ENCODE assay signal across 8 cellular contexts in genomic region chr19:23273022-23273593, GRCh38. TPM values are rescaled to one million over a fixed set of nuclear protein-coding genes. Genes with fewer than 3 reads are reported as not detected.
A peak's percentile ranks its signal among the peaks of the same experiment; 100 is the strongest.
DNase-seq lines count a peak whose midpoint lies in the region; ATAC-seq, FAIRE-seq and TF ChIP-seq lines count a peak whose summit lies in the region.

No MANE protein-coding gene starts in this region.

- H2AFZ ChIP-seq in astrocyte (ENCODE audit: low read depth, low read length) = peak overlapping the region; percentile 100
- H2AFZ ChIP-seq in keratinocyte (ENCODE audit: control insufficient read depth, low read length) = peak overlapping the region; percentile 100

- H3K79me2 ChIP-seq in astrocyte (ENCODE audit: insufficient read depth, low read length) = no peaks in the 10 kb centered on the region
- no peaks in the 10 kb centered on the region for H3K79me2 ChIP-seq in keratinocyte (ENCODE audit: control insufficient read depth, insufficient read depth, low read length)

- H3K4me1 ChIP-seq in BE2C (no peaks in the 10 kb centered on the region), astrocyte (ENCODE audit: insufficient read depth, low read length) (no peaks in the 10 kb centered on the region), keratinocyte (ENCODE audit: control insufficient read depth, extremely low read depth, insufficient read depth, low read length) (peaks cover 3% of the 10 kb centered on the region), stomach smooth muscle (ENCODE audit: control insufficient read depth, insufficient read depth, low read length) (no peaks in the 10 kb centered on the region)

- FAIRE-seq in astrocyte (lab: Jason Lieb, UNC) (no peak), keratinocyte (lab: Jason Lieb, UNC) (no peak), frontal cortex (lab: Jason Lieb, UNC) (no peak)

- H3K27me3 Mint-ChIP-seq in astrocyte (ENCODE audit: low read depth, unreplicated experiment) = no peaks in the 10 kb centered on the region

- TF ChIP-seq CTCF in BE2C (IDR thresholded peaks at IDR 0.05; ENCODE audit: low read depth, low read length) = no peak
- TF ChIP-seq CTCF in astrocyte (IDR thresholded peaks at IDR 0.05; ENCODE audit: insufficient read depth, low read depth, low read length) = no peak
- TF ChIP-seq CTCF in keratinocyte (optimal IDR thresholded peaks at IDR 0.05 in 1 of 3, IDR thresholded peaks at IDR 0.05 in 1 of 3, conservative IDR thresholded peaks at IDR 0.05 in 1 of 3; ENCODE audit: extremely low read depth in 1 of 3, insufficient read depth in 2 of 3, low read length in 3 of 3) = no peak

- H3K4me2 ChIP-seq in astrocyte (ENCODE audit: low read length) (peak overlapping the region; percentile 91), keratinocyte (ENCODE audit: control insufficient read depth, extremely low read depth, insufficient read depth, low read depth, low read length) (peak overlapping the region; percentile 73)

- H3K4me3 ChIP-seq in BE2C (ENCODE audit: low read depth, low read length) (peak overlapping the region; percentile 92), astrocyte (ENCODE audit: insufficient read depth, low read depth, low read length) (peak overlapping the region; percentile 95), keratinocyte (ENCODE audit: control insufficient read depth in 2 of 3, extremely low read depth in 1 of 3, insufficient read depth in 2 of 3, low read depth in 1 of 3, low read length in 3 of 3) (peak overlapping the region; percentile 88 to 97 (median 89)), stomach smooth muscle (ENCODE audit: low read length in 2 of 2) (peak overlapping the region; percentile 78 to 98)

- peak overlapping the region; percentile 95 for H3K4me3 Mint-ChIP-seq in astrocyte (ENCODE audit: unreplicated experiment)

- peak overlapping the region; percentile 77 for H3K27ac Mint-ChIP-seq in astrocyte (ENCODE audit: unreplicated experiment)

- H3K36me3 ChIP-seq in BE2C (peaks cover 21% of the 10 kb centered on the region), astrocyte (ENCODE audit: insufficient read depth, low read length) (no peaks in the 10 kb centered on the region), keratinocyte (ENCODE audit: control insufficient read depth in 2 of 2, extremely low read depth in 1 of 2, insufficient read depth in 2 of 2, low read length in 2 of 2) (no peaks in the 10 kb centered on the region), stomach smooth muscle (ENCODE audit: control insufficient read depth in 2 of 2, insufficient read depth in 2 of 2, low read length in 2 of 2) (no peaks in the 10 kb centered on the region)

- dilution Hi-C loops in keratinocyte (cut with MboI; ENCODE audit: extremely low pct_ligation_motif_present, low sequenced_read_pairs) = no loop called here

- H3K27me3 ChIP-seq in BE2C = no peaks in the 10 kb centered on the region
- H3K27me3 ChIP-seq in astrocyte (ENCODE audit: insufficient read depth, low read length) = no peaks in the 10 kb centered on the region
- no peaks in the 10 kb centered on the region for H3K27me3 ChIP-seq in keratinocyte (ENCODE audit: control insufficient read depth, extremely low read depth, insufficient read depth, low read length)
- H3K27me3 ChIP-seq in stomach smooth muscle (ENCODE audit: control insufficient read depth in 1 of 2, insufficient read depth in 2 of 2, low read length in 2 of 2) = no peaks in the 10 kb centered on the region

- peaks cover 10% of the 10 kb centered on the region for H3K36me3 Mint-ChIP-seq in astrocyte (ENCODE audit: low read depth, unreplicated experiment)

- DNase-seq in BE2C = no peak
- no peak for DNase-seq in astrocyte (ENCODE audit: low read depth)
- no peak for DNase-seq in keratinocyte (ENCODE audit: low read depth, low spot score)
- no peak for DNase-seq in frontal cortex (ENCODE audit: low spot score in 2 of 2)

- no peaks in the 10 kb centered on the region for H3K9me1 ChIP-seq in keratinocyte (ENCODE audit: control insufficient read depth, extremely low read depth, insufficient read depth, low read length)

- H3K9ac ChIP-seq in astrocyte (ENCODE audit: low read length) (peak overlapping the region; percentile 89), keratinocyte (ENCODE audit: control insufficient read depth, extremely low read depth, insufficient read depth, low read length) (peak overlapping the region; percentile 86), stomach smooth muscle (ENCODE audit: low read length in 2 of 2) (peak overlapping the region; percentile 70 to 90)

- H3K9me3 ChIP-seq in BE2C (no peaks in the 10 kb centered on the region), astrocyte (ENCODE audit: insufficient read depth, low read depth, low read length) (no peaks in the 10 kb centered on the region), keratinocyte (ENCODE audit: control insufficient read depth, low read depth, low read length) (no peaks in the 10 kb centered on the region), stomach smooth muscle (ENCODE audit: control insufficient read depth in 2 of 2, low read length in 2 of 2) (no peaks in the 10 kb centered on the region)

- no peaks in the 10 kb centered on the region for H3K4me1 Mint-ChIP-seq in astrocyte (ENCODE audit: low read depth, unreplicated experiment)

- H4K20me1 ChIP-seq in astrocyte (ENCODE audit: insufficient read depth, low read length) (no peaks in the 10 kb centered on the region), keratinocyte (ENCODE audit: control insufficient read depth, extremely low read depth, insufficient read depth, low read length) (no peaks in the 10 kb centered on the region)

- H3K9me3 Mint-ChIP-seq in astrocyte (ENCODE audit: unreplicated experiment) = peaks cover 7% of the 10 kb centered on the region

- H3K27ac ChIP-seq in astrocyte (ENCODE audit: low read depth, low read length) (no peak overlapping the region), keratinocyte (ENCODE audit: control insufficient read depth, insufficient read depth, low read length) (peak overlapping the region; percentile 72), stomach smooth muscle (ENCODE audit: low read length) (peak overlapping the region; percentile 55)

- ATAC-seq in HG03354 (IDR thresholded peaks at IDR 0.05; ENCODE audit: poor library complexity, severe bottlenecking, unreplicated experiment) = peak; percentile 6
- ATAC-seq in GM21825 (IDR thresholded peaks at IDR 0.05; ENCODE audit: unreplicated experiment) = no peak
- no peak for ATAC-seq in GM19463 (IDR thresholded peaks at IDR 0.05; ENCODE audit: unreplicated experiment)

RNA-seq across cellular contexts. Expression of gene ZNF724, which starts 22.9 kb away (rescaled TPM):
- polyA plus RNA-seq in BE2C (2012; ENCODE audit: insufficient read depth, insufficient read length, low read depth) = 0.48 TPM
- total RNA-seq in astrocyte (4.0 and 6.1 TPM in 2 replicates), frontal cortex (24.1 TPM)
- 1.7 to 2.9 TPM (median 2.6 TPM) in 3 replicates for polyA plus RNA-seq in keratinocyte
- 1.9 TPM for polyA plus RNA-seq in keratinocyte (2011; ENCODE audit: low read depth)
- polyA plus RNA-seq in keratinocyte (2011; cell fraction: cytosol; rRNA removed) = 0.42 and 1.2 TPM in 2 replicates
- polyA plus RNA-seq in keratinocyte (2011; cell fraction: nucleus; rRNA removed) = 2.5 and 3.0 TPM in 2 replicates
- 0.69 and 1.5 TPM in 2 replicates for polyA plus RNA-seq in keratinocyte (2012; ENCODE audit: low replicate concordance)
- polyA minus RNA-seq in keratinocyte = 7.2 to 17.9 TPM (median 10.5 TPM) in 3 replicates
- 5.4 TPM for polyA minus RNA-seq in keratinocyte (2011; cell fraction: cytosol; rRNA and poly(A)+ RNA removed)
- polyA minus RNA-seq in keratinocyte (2011; cell fraction: nucleus; rRNA and poly(A)+ RNA removed) = 6.8 and 13.7 TPM in 2 replicates
